Comparison of ENCODE assay signal across 11 cellular contexts in the genomic region with DNA sequence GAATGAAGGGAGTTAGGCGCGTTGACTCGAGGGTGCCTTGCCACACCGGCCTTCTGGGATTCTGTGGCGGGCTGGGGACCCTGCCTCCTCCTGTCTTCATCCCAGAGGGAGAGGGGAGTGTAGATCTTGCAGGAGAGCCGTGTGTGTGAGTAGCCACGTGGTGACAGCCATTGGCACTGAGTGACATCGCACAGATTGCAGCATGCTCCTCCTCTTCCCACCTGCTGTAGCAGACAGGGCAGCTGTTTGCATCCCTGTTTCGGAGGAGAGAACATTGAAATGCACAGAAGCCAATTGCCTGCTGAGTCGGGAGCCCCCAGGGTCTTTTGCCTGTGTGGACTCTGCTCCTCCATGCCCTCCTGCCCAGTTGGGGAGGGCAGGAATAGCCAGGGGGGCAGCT.
"Had no signal": no experiment of that assay in that cellular context is flagged by ENCODE, and none has a peak within 500 bp of the region (broad histone marks: within the 10 kb centered on the region; RNA-seq: fewer than 3 reads in every experiment).

No MANE protein-coding gene starts in this region.

- H3K4me3 ChIP-seq: cardiac muscle cell, gastroesophageal sphincter, left ventricle myocardium inferior, thyroid gland had no signal

- H3K27ac ChIP-seq: cardiac muscle cell, gastroesophageal sphincter, left ventricle myocardium inferior, thyroid gland had no signal

- DNase-seq: activated CD4-positive, alpha-beta memory T cell treated with anti-CD3 and anti-CD28 coated beads, Interleukin-2, amount 10 ng/mL, durations not matched to agents 7 days and 5 days; activated naive CD4-positive, alpha-beta T cell treated with anti-CD3 and anti-CD28 coated beads, Interleukin-2, amount 10 ng/mL, durations not matched to agents 7 days and 5 days; activated T-cell treated with anti-CD3 and anti-CD28 coated beads, Interleukin-2, amount 50 U/mL, for 24 hours; left ventricle myocardium inferior; naive thymus-derived CD8-positive, alpha-beta T cell; stimulated activated CD4-positive, alpha-beta T cell treated with anti-CD3 and anti-CD28 coated beads, Interleukin-4, amount 100 ng/mL, for 1 hour; stimulated activated naive B cell treated with anti-CD40 and anti-IgM and Interleukin-4, amounts not matched to agents 10 μg/mL and 1 μg/mL and 100 μg/mL, for 72 hours; T1000; thyroid gland had no signal

- H3K4me1 ChIP-seq: gastroesophageal sphincter, left ventricle myocardium inferior, thyroid gland had no signal

- H3K27ac Mint-ChIP-seq: activated CD4-positive, alpha-beta memory T cell treated with anti-CD3 and anti-CD28 coated beads, Interleukin-2, amount 10 ng/mL, durations not matched to agents 7 days and 5 days; activated naive CD4-positive, alpha-beta T cell treated with anti-CD3 and anti-CD28 coated beads, Interleukin-2, amount 10 ng/mL, durations not matched to agents 7 days and 5 days; activated T-cell treated with anti-CD3 and anti-CD28 coated beads, Interleukin-2, amount 50 U/mL, for 24 hours; naive thymus-derived CD8-positive, alpha-beta T cell; stimulated activated naive B cell treated with anti-CD40 and anti-IgM and Interleukin-4, amounts not matched to agents 10 μg/mL and 1 μg/mL and 100 μg/mL, for 72 hours had no signal

- H3K4me3 Mint-ChIP-seq: activated CD4-positive, alpha-beta memory T cell treated with anti-CD3 and anti-CD28 coated beads, Interleukin-2, amount 10 ng/mL, durations not matched to agents 7 days and 5 days; activated naive CD4-positive, alpha-beta T cell treated with anti-CD3 and anti-CD28 coated beads, Interleukin-2, amount 10 ng/mL, durations not matched to agents 7 days and 5 days; activated T-cell treated with anti-CD3 and anti-CD28 coated beads, Interleukin-2, amount 50 U/mL, for 24 hours; naive thymus-derived CD8-positive, alpha-beta T cell; stimulated activated naive B cell treated with anti-CD40 and anti-IgM and Interleukin-4, amounts not matched to agents 10 μg/mL and 1 μg/mL and 100 μg/mL, for 72 hours had no signal

- ATAC-seq: gastroesophageal sphincter; naive thymus-derived CD8-positive, alpha-beta T cell; stimulated activated naive B cell treated with anti-CD40 and anti-IgM and Interleukin-4, amounts not matched to agents 10 μg/mL and 1 μg/mL and 100 μg/mL, for 72 hours had no signal

- H3K27me3 ChIP-seq: cardiac muscle cell, thyroid gland had no signal

- H3K9me3 ChIP-seq: gastroesophageal sphincter, left ventricle myocardium inferior, thyroid gland had no signal

- H3K9me3 Mint-ChIP-seq: activated CD4-positive, alpha-beta memory T cell treated with anti-CD3 and anti-CD28 coated beads, Interleukin-2, amount 10 ng/mL, durations not matched to agents 7 days and 5 days; activated naive CD4-positive, alpha-beta T cell treated with anti-CD3 and anti-CD28 coated beads, Interleukin-2, amount 10 ng/mL, durations not matched to agents 7 days and 5 days; activated T-cell treated with anti-CD3 and anti-CD28 coated beads, Interleukin-2, amount 50 U/mL, for 24 hours; naive thymus-derived CD8-positive, alpha-beta T cell; stimulated activated naive B cell treated with anti-CD40 and anti-IgM and Interleukin-4, amounts not matched to agents 10 μg/mL and 1 μg/mL and 100 μg/mL, for 72 hours had no signal

- H3K36me3 ChIP-seq: cardiac muscle cell, gastroesophageal sphincter, left ventricle myocardium inferior, thyroid gland had no signal

- H3K36me3 Mint-ChIP-seq: activated naive CD4-positive, alpha-beta T cell treated with anti-CD3 and anti-CD28 coated beads, Interleukin-2, amount 10 ng/mL, durations not matched to agents 7 days and 5 days; naive thymus-derived CD8-positive, alpha-beta T cell; stimulated activated naive B cell treated with anti-CD40 and anti-IgM and Interleukin-4, amounts not matched to agents 10 μg/mL and 1 μg/mL and 100 μg/mL, for 72 hours had no signal

- H3K4me1 Mint-ChIP-seq: activated CD4-positive, alpha-beta memory T cell treated with anti-CD3 and anti-CD28 coated beads, Interleukin-2, amount 10 ng/mL, durations not matched to agents 7 days and 5 days; activated naive CD4-positive, alpha-beta T cell treated with anti-CD3 and anti-CD28 coated beads, Interleukin-2, amount 10 ng/mL, durations not matched to agents 7 days and 5 days; naive thymus-derived CD8-positive, alpha-beta T cell; stimulated activated naive B cell treated with anti-CD40 and anti-IgM and Interleukin-4, amounts not matched to agents 10 μg/mL and 1 μg/mL and 100 μg/mL, for 72 hours had no signal
